ENCODE assay signal across 4 cellular contexts in genomic region chr2:142900327-142900726, GRCh38.
TF ChIP-seq lines count a peak whose summit lies in the region.

No MANE protein-coding gene starts in this region.

TF ChIP-seq in A549, 52 proteins besides CTCF, POLR2A, EP300 and RAD21:
- TF ChIP-seq POLR2AphosphoS2 (conservative IDR thresholded peaks at IDR 0.05; ENCODE audit: low read length) (peak; percentile 71; the same call in 1 of the 2 replicates), MAFK (IDR thresholded peaks at IDR 0.05; ENCODE audit: partially characterized antibody) (peak; percentile 93)

TF ChIP-seq in IMR-90, 13 proteins besides CTCF, POLR2A, EP300 and RAD21:
- TF ChIP-seq MAFK (IDR thresholded peaks at IDR 0.05; ENCODE audit: low read depth, low read length), result peak; percentile 50

TF ChIP-seq in K562, 482 proteins besides CTCF, POLR2A, EP300 and RAD21:
- peak; percentile 78 for TF ChIP-seq MAFG (tag; conservative IDR thresholded peaks at IDR 0.05)
- TF ChIP-seq C11orf30 (IDR thresholded peaks at IDR 0.05; ENCODE audit: low read depth), result peak; percentile 51
- TF ChIP-seq ZNF316 (IDR thresholded peaks at IDR 0.05), result peak; percentile 57

TF ChIP-seq in HepG2, 621 proteins besides CTCF, POLR2A, EP300 and RAD21:
- TF ChIP-seq MAFF (IDR thresholded peaks at IDR 0.05; ENCODE audit: low read depth, low read length) (peak; percentile 76), MAFK (conservative IDR thresholded peaks at IDR 0.05 in 1 of 2, IDR thresholded peaks at IDR 0.05 in 1 of 2; ENCODE audit: low read length in 2 of 2) (peak; percentile 71 to 81)
